In the genomic region with DNA sequence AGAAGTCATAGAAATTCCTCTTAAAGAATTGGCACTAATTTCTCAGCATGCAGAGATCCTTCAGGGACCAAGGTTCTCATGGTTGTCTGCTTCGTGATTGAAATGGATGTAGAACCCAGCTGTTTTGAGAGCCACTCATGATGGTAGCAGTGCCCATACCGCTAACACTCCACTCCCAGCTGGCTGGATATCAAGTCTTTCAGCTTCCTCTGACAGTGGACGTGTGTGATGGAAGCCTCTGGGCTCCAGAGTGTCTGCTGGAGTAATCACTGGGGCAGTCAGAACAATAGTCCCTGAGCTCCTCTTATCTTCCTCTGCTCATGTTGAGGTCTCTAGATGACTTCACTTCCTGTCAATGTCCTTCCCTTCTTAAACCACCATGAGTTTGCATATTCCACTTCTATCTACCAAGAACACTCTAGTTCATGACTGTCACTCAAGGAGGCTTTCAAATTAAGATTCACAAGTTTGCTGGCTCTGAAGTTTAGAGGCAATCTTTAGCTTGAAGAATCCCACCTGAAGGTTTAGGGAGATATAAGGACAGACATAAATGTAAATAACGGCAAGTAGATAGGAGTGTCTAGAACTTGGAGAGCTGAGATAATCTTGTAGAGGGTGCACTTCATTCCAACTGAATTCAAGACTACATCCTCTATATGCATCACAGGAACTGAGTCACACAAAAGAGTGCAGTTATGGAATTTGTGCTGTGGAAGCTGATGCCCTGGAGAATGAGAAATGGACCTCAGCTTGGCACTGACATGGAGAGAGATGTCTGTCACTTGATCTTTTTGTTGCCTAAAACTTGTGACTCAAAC, we compare ENCODE assay signal across 8 cellular contexts.
DNase-seq lines count a peak whose midpoint lies in the region; ATAC-seq and TF ChIP-seq lines count a peak whose summit lies in the region.

No MANE protein-coding gene starts in this region.

- no peak overlapping the region for H3K27ac ChIP-seq in testis

- WGBS in testis, 2 donors: 50 to 62% methylated on average over 4 of the region's 4 CpGs

- H3K36me3 ChIP-seq in testis (ENCODE audit: low read depth, missing control alignments): no peaks in the 10 kb centered on the region

- peak; percentile 19 to 22 for DNase-seq in stimulated activated CD4-positive, alpha-beta T cell treated with anti-CD3 and anti-CD28 coated beads, Interleukin-2, amount 100 ng/mL, for 24 hours
- no peak for DNase-seq in stimulated activated CD4-positive, alpha-beta T cell treated with anti-CD3 and anti-CD28 coated beads, Interleukin-12 subunit alpha, Interleukin-12 subunit beta, amount 100 ng/mL, for 4 hours
- DNase-seq in OCI-M2 (lab: John Stamatoyannopoulos, UW; ENCODE audit: unreplicated experiment) (peak; percentile 57), foreskin fibroblast (peak; percentile 48 to 51), RKO (ENCODE audit: low spot score) (no peak), NCI-H2107 (lab: John Stamatoyannopoulos, UW) (no peak), testis (no peak)

- ATAC-seq in HG02973 (IDR thresholded peaks at IDR 0.05; ENCODE audit: unreplicated experiment): peak; percentile 96

- intact Hi-C loops in testis (cut with DNase I; ENCODE audit: low total_unique reads): no loop called here

- TF ChIP-seq CTCF in foreskin fibroblast (IDR thresholded peaks at IDR 0.05; ENCODE audit: low read depth, low read length) (no peak), testis (IDR thresholded peaks at IDR 0.05) (no peak)

- no peak for TF ChIP-seq POLR2A in testis (IDR thresholded peaks at IDR 0.05)

- H3K4me1 ChIP-seq in testis: no peaks in the 10 kb centered on the region

- H3K27me3 ChIP-seq in testis: no peaks in the 10 kb centered on the region

- H3K4me3 ChIP-seq in foreskin fibroblast (ENCODE audit: low read depth in 1 of 2, low read length in 2 of 2): no peak overlapping the region
- H3K4me3 ChIP-seq in testis: no peak overlapping the region

- no peaks in the 10 kb centered on the region for H3K9me3 ChIP-seq in testis

Comparison
In these comparisons a context has a peak if more than half of its experiments do, and no peak if none do; other contexts are left out.
1. DNase-seq: peak in stimulated activated CD4-positive, alpha-beta T cell treated with anti-CD3 and anti-CD28 coated beads, Interleukin-2, amount 100 ng/mL, for 24 hours (2 of 2), OCI-M2 (single experiment) and foreskin fibroblast (2 of 2); none in stimulated activated CD4-positive, alpha-beta T cell treated with anti-CD3 and anti-CD28 coated beads, Interleukin-12 subunit alpha, Interleukin-12 subunit beta, amount 100 ng/mL, for 4 hours (single experiment), RKO (single experiment), NCI-H2107 (single experiment) and testis (single experiment).